2 cellular contexts compared by ENCODE assay signal in genomic region chr1:220186752-220187151, GRCh38.
TF ChIP-seq lines count a peak whose summit lies in the region.

No MANE protein-coding gene starts in this region.

TF ChIP-seq in SK-N-SH treated with all-trans-retinoic acid at 6 μM for 48 hours, 23 proteins besides CTCF, POLR2A, EP300 and RAD21 (continued from another document):
- TF ChIP-seq ISL1 (CRISPR knock-in tag; IDR thresholded peaks at IDR 0.05) (peak; percentile 95), ZC3H10 (CRISPR knock-in tag; IDR thresholded peaks at IDR 0.05) (peak; percentile 97), CSRNP3 (CRISPR knock-in tag; IDR thresholded peaks at IDR 0.05) (no peak)
- TF ChIP-seq, protein P1, sequence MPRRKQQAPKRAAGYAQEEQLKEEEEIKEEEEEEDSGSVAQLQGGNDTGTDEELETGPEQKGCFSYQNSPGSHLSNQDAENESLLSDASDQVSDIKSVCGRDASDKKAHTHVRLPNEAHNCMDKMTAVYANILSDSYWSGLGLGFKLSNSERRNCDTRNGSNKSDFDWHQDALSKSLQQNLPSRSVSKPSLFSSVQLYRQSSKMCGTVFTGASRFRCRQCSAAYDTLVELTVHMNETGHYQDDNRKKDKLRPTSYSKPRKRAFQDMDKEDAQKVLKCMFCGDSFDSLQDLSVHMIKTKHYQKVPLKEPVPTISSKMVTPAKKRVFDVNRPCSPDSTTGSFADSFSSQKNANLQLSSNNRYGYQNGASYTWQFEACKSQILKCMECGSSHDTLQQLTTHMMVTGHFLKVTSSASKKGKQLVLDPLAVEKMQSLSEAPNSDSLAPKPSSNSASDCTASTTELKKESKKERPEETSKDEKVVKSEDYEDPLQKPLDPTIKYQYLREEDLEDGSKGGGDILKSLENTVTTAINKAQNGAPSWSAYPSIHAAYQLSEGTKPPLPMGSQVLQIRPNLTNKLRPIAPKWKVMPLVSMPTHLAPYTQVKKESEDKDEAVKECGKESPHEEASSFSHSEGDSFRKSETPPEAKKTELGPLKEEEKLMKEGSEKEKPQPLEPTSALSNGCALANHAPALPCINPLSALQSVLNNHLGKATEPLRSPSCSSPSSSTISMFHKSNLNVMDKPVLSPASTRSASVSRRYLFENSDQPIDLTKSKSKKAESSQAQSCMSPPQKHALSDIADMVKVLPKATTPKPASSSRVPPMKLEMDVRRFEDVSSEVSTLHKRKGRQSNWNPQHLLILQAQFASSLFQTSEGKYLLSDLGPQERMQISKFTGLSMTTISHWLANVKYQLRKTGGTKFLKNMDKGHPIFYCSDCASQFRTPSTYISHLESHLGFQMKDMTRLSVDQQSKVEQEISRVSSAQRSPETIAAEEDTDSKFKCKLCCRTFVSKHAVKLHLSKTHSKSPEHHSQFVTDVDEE (CRISPR knock-in tag; IDR thresholded peaks at IDR 0.05) = no peak

TF ChIP-seq in SK-N-SH, 30 proteins besides CTCF, POLR2A, EP300 and RAD21 (continued from another document):
- TF ChIP-seq, protein P2, sequence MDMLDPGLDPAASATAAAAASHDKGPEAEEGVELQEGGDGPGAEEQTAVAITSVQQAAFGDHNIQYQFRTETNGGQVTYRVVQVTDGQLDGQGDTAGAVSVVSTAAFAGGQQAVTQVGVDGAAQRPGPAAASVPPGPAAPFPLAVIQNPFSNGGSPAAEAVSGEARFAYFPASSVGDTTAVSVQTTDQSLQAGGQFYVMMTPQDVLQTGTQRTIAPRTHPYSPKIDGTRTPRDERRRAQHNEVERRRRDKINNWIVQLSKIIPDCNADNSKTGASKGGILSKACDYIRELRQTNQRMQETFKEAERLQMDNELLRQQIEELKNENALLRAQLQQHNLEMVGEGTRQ (IDR thresholded peaks at IDR 0.05; ENCODE audit: borderline replicate concordance, low read depth, low read length) = no peak
- no peak for TF ChIP-seq MXI1 (IDR thresholded peaks at IDR 0.05; ENCODE audit: low read depth, low read length)
- TF ChIP-seq TCF12 (IDR thresholded peaks at IDR 0.05) = no peak
- TF ChIP-seq, protein P3, sequence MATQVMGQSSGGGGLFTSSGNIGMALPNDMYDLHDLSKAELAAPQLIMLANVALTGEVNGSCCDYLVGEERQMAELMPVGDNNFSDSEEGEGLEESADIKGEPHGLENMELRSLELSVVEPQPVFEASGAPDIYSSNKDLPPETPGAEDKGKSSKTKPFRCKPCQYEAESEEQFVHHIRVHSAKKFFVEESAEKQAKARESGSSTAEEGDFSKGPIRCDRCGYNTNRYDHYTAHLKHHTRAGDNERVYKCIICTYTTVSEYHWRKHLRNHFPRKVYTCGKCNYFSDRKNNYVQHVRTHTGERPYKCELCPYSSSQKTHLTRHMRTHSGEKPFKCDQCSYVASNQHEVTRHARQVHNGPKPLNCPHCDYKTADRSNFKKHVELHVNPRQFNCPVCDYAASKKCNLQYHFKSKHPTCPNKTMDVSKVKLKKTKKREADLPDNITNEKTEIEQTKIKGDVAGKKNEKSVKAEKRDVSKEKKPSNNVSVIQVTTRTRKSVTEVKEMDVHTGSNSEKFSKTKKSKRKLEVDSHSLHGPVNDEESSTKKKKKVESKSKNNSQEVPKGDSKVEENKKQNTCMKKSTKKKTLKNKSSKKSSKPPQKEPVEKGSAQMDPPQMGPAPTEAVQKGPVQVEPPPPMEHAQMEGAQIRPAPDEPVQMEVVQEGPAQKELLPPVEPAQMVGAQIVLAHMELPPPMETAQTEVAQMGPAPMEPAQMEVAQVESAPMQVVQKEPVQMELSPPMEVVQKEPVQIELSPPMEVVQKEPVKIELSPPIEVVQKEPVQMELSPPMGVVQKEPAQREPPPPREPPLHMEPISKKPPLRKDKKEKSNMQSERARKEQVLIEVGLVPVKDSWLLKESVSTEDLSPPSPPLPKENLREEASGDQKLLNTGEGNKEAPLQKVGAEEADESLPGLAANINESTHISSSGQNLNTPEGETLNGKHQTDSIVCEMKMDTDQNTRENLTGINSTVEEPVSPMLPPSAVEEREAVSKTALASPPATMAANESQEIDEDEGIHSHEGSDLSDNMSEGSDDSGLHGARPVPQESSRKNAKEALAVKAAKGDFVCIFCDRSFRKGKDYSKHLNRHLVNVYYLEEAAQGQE (IDR thresholded peaks at IDR 0.05; ENCODE audit: low read depth, low read length) = no peak
- TF ChIP-seq RXRA (IDR thresholded peaks at IDR 0.05; ENCODE audit: borderline replicate concordance, low read depth) = no peak
TF ChIP-seq in SK-N-SH: peak in this region for 0.
